ENCODE assay signal across 24 cellular contexts in the genomic region with DNA sequence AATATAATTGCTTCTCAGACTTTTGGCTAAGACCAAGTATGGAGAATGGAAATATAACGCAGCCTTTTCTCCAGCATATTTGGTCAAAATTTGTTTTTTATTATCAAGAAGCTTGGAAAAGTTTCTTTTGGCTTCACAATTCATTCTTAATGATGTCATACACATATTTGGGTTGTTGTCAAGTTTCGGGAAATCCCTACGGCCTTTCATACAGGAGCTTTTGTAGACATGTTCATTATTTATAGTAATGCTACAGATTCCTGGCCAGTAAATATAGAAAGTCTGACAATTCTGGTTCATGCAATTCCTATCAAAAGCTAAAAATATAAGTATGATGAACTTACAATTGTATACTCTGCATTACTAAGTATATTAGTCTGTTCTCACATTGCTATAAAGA.
DNase-seq lines count a peak whose midpoint lies in the region; ATAC-seq, FAIRE-seq and TF ChIP-seq lines count a peak whose summit lies in the region.
"Had no signal": no experiment of that assay in that cellular context is flagged by ENCODE, and none has a peak within 500 bp of the region (broad histone marks: within the 10 kb centered on the region; RNA-seq: fewer than 3 reads in every experiment).

No MANE protein-coding gene starts in this region.

- no peaks in the 10 kb centered on the region for H3K27me3 Mint-ChIP-seq in nephron (ENCODE audit: low read depth)
- H3K27me3 Mint-ChIP-seq: activated CD4-positive, alpha-beta T cell treated with anti-CD3 and anti-CD28 coated beads, Interleukin-2, amount 10 ng/mL, durations not matched to agents 7 days and 5 days; dendritic cell treated with granulocyte-macrophage colony-stimulating factor and Interleukin-4, amounts not matched to agents 40 ng/mL and 50 ng/mL, for 4 days had no signal

- H3K27me3 ChIP-seq in heart right ventricle, result no peaks in the 10 kb centered on the region
- no peaks in the 10 kb centered on the region for H3K27me3 ChIP-seq in aorta (ENCODE audit: control insufficient read depth in 1 of 2, insufficient read depth in 2 of 2, low read length in 1 of 2)
- H3K27me3 ChIP-seq in HepG2 (ENCODE audit: control insufficient read depth in 1 of 2, insufficient read depth in 2 of 2, low read length in 2 of 2), result no peaks in the 10 kb centered on the region
- H3K27me3 ChIP-seq: adrenal gland, right lobe of liver had no signal

- peaks cover 0 to 8% (median 0%) of the 10 kb centered on the region in 11 donors for H3K9me3 ChIP-seq in heart right ventricle
- no peaks in the 10 kb centered on the region for H3K9me3 ChIP-seq in aorta (ENCODE audit: control insufficient read depth, low read length)
- no peaks in the 10 kb centered on the region for H3K9me3 ChIP-seq in HepG2 (ENCODE audit: low read length)
- H3K9me3 ChIP-seq: adrenal gland, right lobe of liver had no signal

- no peak for FAIRE-seq in HepG2 (lab: Jason Lieb, UNC)
- FAIRE-seq: H54 had no signal

- H3K36me3 ChIP-seq in heart right ventricle (no peaks in the 10 kb centered on the region), aorta (ENCODE audit: control insufficient read depth in 1 of 2, insufficient read depth in 2 of 2, low read length in 1 of 2) (no peaks in the 10 kb centered on the region), HepG2 (replicated peaks in 1 of 2; ENCODE audit: control insufficient read depth in 1 of 2, insufficient read depth in 2 of 2, low read length in 2 of 2) (no peaks in the 10 kb centered on the region)
- H3K36me3 ChIP-seq: adrenal gland, right lobe of liver had no signal

- in situ Hi-C loops in HepG2 (cut with HindIII; ENCODE audit: extremely low pct_ligation_motif_present, low pct_unique_long_range_greater_than_20kb), result no loop called here

- DNase-seq in heart right ventricle, result no peak
- no peak for DNase-seq in Right ventricle myocardium superior
- peak; percentile 72 for DNase-seq in fibroblast of gingiva (ENCODE audit: low read depth)
- DNase-seq in aorta, result no peak
- no peak for DNase-seq in HepG2 (ENCODE audit: low spot score)
- DNase-seq in NCI-H2227 (lab: John Stamatoyannopoulos, UW; ENCODE audit: unreplicated experiment), result no peak
- DNase-seq: activated CD4-positive, alpha-beta T cell treated with anti-CD3 and anti-CD28 coated beads, Interleukin-2, amount 10 ng/mL, durations not matched to agents 7 days and 5 days; activated naive CD4-positive, alpha-beta T cell; activated T-cell treated with anti-CD3 and anti-CD28 coated beads, Interleukin-2, amount 50 U/mL, for 4 hours; NCI-H1105; NCI-H2029 treated with DMSO at 0.1 percent for 48 hours; NCI-H2227 treated with DMSO at 0.1 percent for 48 hours; NCI-H526 treated with DMSO at 0.1 percent for 48 hours; right lobe of liver; SIG-M5; stimulated activated CD4-positive, alpha-beta T cell treated with anti-CD3 and anti-CD28 coated beads, Interleukin-15, amount 100 ng/mL, for 24 hours; stimulated activated naive CD4-positive, alpha-beta T cell had no signal

- intact Hi-C loops in heart right ventricle (cut with DNase I) (no loop called here), Right ventricle myocardium superior (cut with DNase I) (no loop called here), aorta (cut with DNase I) (loop anchor here in 1 of 2 donors (5.0 kb wide), 1 partner anchor 111 kb away; the partner anchor contains the start of gene IRF2), HepG2 (cut with micrococcal nuclease; ENCODE audit: unreplicated experiment) (no loop called here)

- CTCF ChIA-PET in HepG2 (lab: Yijun Ruan, JAX; ENCODE audit: low intra/inter-chr PET ratio, low total read pairs), result no interaction called here

- TF ChIP-seq EP300 in HepG2 (IDR thresholded peaks at IDR 0.05; ENCODE audit: low read depth in 2 of 2, low read length in 2 of 2), result no peak
- TF ChIP-seq EP300 in HepG2 (CRISPR knock-in tag; IDR thresholded peaks at IDR 0.05; ENCODE audit: borderline replicate concordance), result no peak

- H3K79me2 ChIP-seq in HepG2 (ENCODE audit: insufficient read depth, low read length), result no peaks in the 10 kb centered on the region

- H3K27ac ChIP-seq in heart right ventricle (peak overlapping the region in 6 of 10 donors; percentile 20 to 57 (median 42)), aorta (ENCODE audit: low read depth in 1 of 2, low read length in 2 of 2) (peak overlapping the region in 1 of 2 donors; percentile 79), HepG2 (ENCODE audit: extremely low read length, insufficient read depth, low read length) (no peak overlapping the region)
- H3K27ac ChIP-seq: adrenal gland had no signal

- H4K20me1 ChIP-seq in HepG2 (ENCODE audit: insufficient read depth, low read length), result no peaks in the 10 kb centered on the region

- BruUV-seq in HepG2 (replicated peaks; lab: Mats Ljungman, UMichigan), result no TSS peak

- H3K4me1 ChIP-seq in heart right ventricle, result peaks cover 0 to 51% (median 11%) of the 10 kb centered on the region in 9 donors
- H3K4me1 ChIP-seq in aorta (ENCODE audit: control insufficient read depth in 1 of 2, insufficient read depth in 2 of 2, low read length in 2 of 2), result peaks cover 1 to 2% of the 10 kb centered on the region in 2 donors
- peaks cover 77% of the 10 kb centered on the region for H3K4me1 ChIP-seq in HepG2 (ENCODE audit: insufficient read depth, low read length)

- H3K4me1 Mint-ChIP-seq in nephron, result peaks cover 29% of the 10 kb centered on the region
- H3K4me1 Mint-ChIP-seq: activated CD4-positive, alpha-beta T cell treated with anti-CD3 and anti-CD28 coated beads, Interleukin-2, amount 10 ng/mL, durations not matched to agents 7 days and 5 days; neural crest cell had no signal

- no peaks in the 10 kb centered on the region for H3K9me3 Mint-ChIP-seq in nephron
- H3K9me3 Mint-ChIP-seq: activated CD4-positive, alpha-beta T cell treated with anti-CD3 and anti-CD28 coated beads, Interleukin-2, amount 10 ng/mL, durations not matched to agents 7 days and 5 days; activated T-cell treated with anti-CD3 and anti-CD28 coated beads, Interleukin-2, amount 50 U/mL, for 4 hours; endodermal cell had no signal

- no peak overlapping the region for H3K4me3 Mint-ChIP-seq in nephron
- H3K4me3 Mint-ChIP-seq: activated CD4-positive, alpha-beta T cell treated with anti-CD3 and anti-CD28 coated beads, Interleukin-2, amount 10 ng/mL, durations not matched to agents 7 days and 5 days; activated T-cell treated with anti-CD3 and anti-CD28 coated beads, Interleukin-2, amount 50 U/mL, for 4 hours; dendritic cell treated with granulocyte-macrophage colony-stimulating factor and Interleukin-4, amounts not matched to agents 40 ng/mL and 50 ng/mL, for 4 days; endodermal cell; neural crest cell had no signal

- WGBS in heart right ventricle, 2 donors, result 52 to 53% methylated on average over 3 of the region's 3 CpGs
- 3 to 6% methylated on average over 3 of the region's 3 CpGs for WGBS in aorta, 2 donors
- 98% methylated on average over 3 of the region's 3 CpGs for WGBS in HepG2 (ENCODE audit: low lambda C conversion rate)

- H3K4me3 ChIP-seq in heart right ventricle (no peak overlapping the region), aorta (ENCODE audit: low read length in 2 of 2) (no peak overlapping the region), HepG2 (replicated peaks in 1 of 3; ENCODE audit: insufficient read depth in 1 of 3, low read depth in 2 of 3, low read length in 3 of 3) (no peak overlapping the region)
- H3K4me3 ChIP-seq: adrenal gland, right lobe of liver had no signal

- TF ChIP-seq CTCF in heart right ventricle (IDR thresholded peaks at IDR 0.05), result no peak
- no peak for TF ChIP-seq CTCF in nephron (IDR thresholded peaks at IDR 0.05; ENCODE audit: unreplicated experiment in 3 of 3)
- TF ChIP-seq CTCF in HepG2 (CRISPR knock-in tag; IDR thresholded peaks at IDR 0.05), result no peak

- H3K27ac Mint-ChIP-seq in nephron, result peak overlapping the region; percentile 45 to 81 (median 73)
- H3K27ac Mint-ChIP-seq: activated CD4-positive, alpha-beta T cell treated with anti-CD3 and anti-CD28 coated beads, Interleukin-2, amount 10 ng/mL, durations not matched to agents 7 days and 5 days; dendritic cell treated with granulocyte-macrophage colony-stimulating factor and Interleukin-4, amounts not matched to agents 40 ng/mL and 50 ng/mL, for 4 days; endodermal cell had no signal

- no peak for TF ChIP-seq RAD21 in HepG2 (CRISPR knock-in tag; IDR thresholded peaks at IDR 0.05)

- H3K36me3 Mint-ChIP-seq in nephron (ENCODE audit: low read depth), result no peaks in the 10 kb centered on the region

- no peak overlapping the region for H2AFZ ChIP-seq in HepG2 (ENCODE audit: low read length)

- no peak overlapping the region for H3K9ac ChIP-seq in HepG2 (ENCODE audit: insufficient read depth, low read depth, low read length)

- POLR2A ChIA-PET in HepG2 (lab: Yijun Ruan, JAX), result no interaction called here

- H3K4me2 ChIP-seq in HepG2 (ENCODE audit: low read depth, low read length), result no peak overlapping the region

- ATAC-seq in heart right ventricle, result peak in 6 of 8 donors; percentile 29 to 64 (median 58)
- no peak for ATAC-seq in Right ventricle myocardium superior (ENCODE audit: poor library complexity)
- ATAC-seq in aorta (ENCODE audit: low FRiP score), result peak; percentile 26
- no peak for ATAC-seq in HepG2
- no peak for ATAC-seq in HG03521 (IDR thresholded peaks at IDR 0.05; ENCODE audit: unreplicated experiment)
- ATAC-seq: activated T-cell treated with anti-CD3 and anti-CD28 coated beads, Interleukin-2, amount 50 U/mL, for 4 hours; right lobe of liver had no signal

- no peak for TF ChIP-seq POLR2A in HepG2 (IDR thresholded peaks at IDR 0.05; ENCODE audit: insufficient read depth in 1 of 2, low read depth in 2 of 2, low read length in 2 of 2)

TF ChIP-seq in HepG2, 621 proteins besides CTCF, POLR2A, EP300 and RAD21:
- TF ChIP-seq ZBTB2 (CRISPR knock-in tag; IDR thresholded peaks at IDR 0.05; ENCODE audit: low read depth), result no peak

Comparison
In these comparisons a context has a peak if more than half of its experiments do, and no peak if none do; other contexts are left out.
1. ATAC-seq: peak in heart right ventricle (6 of 8) and aorta (single experiment); none in Right ventricle myocardium superior (single experiment), HepG2 (single experiment) and HG03521 (single experiment).